8 cellular contexts compared by ENCODE assay signal in genomic region chr3:125766285-125766826, GRCh38.
DNase-seq lines count a peak whose midpoint lies in the region; ATAC-seq and TF ChIP-seq lines count a peak whose summit lies in the region.
"Not testable (repeated sequence)": the region's sequence is repeated elsewhere in the genome, so short reads cannot be mapped to it uniquely, and the experiment has no call there.

No MANE protein-coding gene starts in this region.

- H3K9me3 Mint-ChIP-seq in activated T-cell treated with anti-CD3 and anti-CD28 coated beads, Interleukin-2, amount 50 U/mL, for 72 hours = not testable (repeated sequence)

- H3K27me3 ChIP-seq in MG63; SJCRH30; endocrine pancreas (ENCODE audit: control insufficient read depth, insufficient read depth, low read length): not testable (repeated sequence)
- H3K27me3 ChIP-seq in skeletal muscle satellite cell (ENCODE audit: control insufficient read depth, insufficient read depth, low read length) = peaks cover 17% of the 10 kb centered on the region
- peaks cover 0 to 10% of the 10 kb centered on the region in 2 donors for H3K27me3 ChIP-seq in tibial nerve

- H3K4me1 Mint-ChIP-seq in activated T-cell treated with anti-CD3 and anti-CD28 coated beads, Interleukin-2, amount 50 U/mL, for 72 hours (ENCODE audit: low read depth) = not testable (repeated sequence)

- not testable (repeated sequence) for H3K27ac ChIP-seq in SJCRH30, tibial nerve

- H3K4me3 ChIP-seq in MG63; endocrine pancreas (ENCODE audit: control insufficient read depth, insufficient read depth, low read length): not testable (repeated sequence)
- peak overlapping the region; percentile 40; the same call in 1 of the 2 replicates for H3K4me3 ChIP-seq in SJCRH30
- H3K4me3 ChIP-seq in skeletal muscle satellite cell (ENCODE audit: low read length) = peak overlapping the region; percentile 72
- H3K4me3 ChIP-seq in tibial nerve = peak overlapping the region; percentile 39 to 58 (median 56)

- 0% methylated on average over 6 to 17 of the region's 54 CpGs for WGBS in tibial nerve, 2 donors

- not testable (repeated sequence) for H3K36me3 ChIP-seq in MG63; SJCRH30; endocrine pancreas (ENCODE audit: control insufficient read depth, insufficient read depth, low read length); skeletal muscle satellite cell (ENCODE audit: insufficient read depth, low read length); tibial nerve

- peak; percentile 58 to 60 for ATAC-seq in activated T-cell treated with anti-CD3 and anti-CD28 coated beads, Interleukin-2, amount 50 U/mL, for 72 hours (replicated peaks in 1 of 2)
- peak; percentile 56 for ATAC-seq in left lobe of liver

- TF ChIP-seq POLR2A in tibial nerve (IDR thresholded peaks at IDR 0.05) = not testable (repeated sequence)

- H3K36me3 Mint-ChIP-seq in activated T-cell treated with anti-CD3 and anti-CD28 coated beads, Interleukin-2, amount 50 U/mL, for 72 hours (ENCODE audit: insufficient read depth in 2 of 2) = not testable (repeated sequence)

- H3K4me1 ChIP-seq in SJCRH30; endocrine pancreas (ENCODE audit: control insufficient read depth, insufficient read depth, low read length); skeletal muscle satellite cell (ENCODE audit: control insufficient read depth, insufficient read depth, low read length); tibial nerve: not testable (repeated sequence)

- peak; percentile 85 to 96 (median 88) for TF ChIP-seq CTCF in tibial nerve (IDR thresholded peaks at IDR 0.05)

- not testable (repeated sequence) for H3K9me3 ChIP-seq in MG63; SJCRH30 (replicated peaks); endocrine pancreas (ENCODE audit: control insufficient read depth, low read length); skeletal muscle satellite cell (replicated peaks; ENCODE audit: low read length); tibial nerve

- TF ChIP-seq EP300 in tibial nerve (IDR thresholded peaks at IDR 0.05) = not testable (repeated sequence)

- peaks cover 56% of the 10 kb centered on the region for H3K27me3 Mint-ChIP-seq in activated T-cell treated with anti-CD3 and anti-CD28 coated beads, Interleukin-2, amount 50 U/mL, for 72 hours (ENCODE audit: low read depth)

- peak; percentile 85 for DNase-seq in ELF-1 (ENCODE audit: low read depth, low spot score)
- DNase-seq in MG63 = peak; percentile 56
- peak; percentile 47 to 66 for DNase-seq in SJCRH30
- peak; percentile 70 to 89 for DNase-seq in activated T-cell treated with anti-CD3 and anti-CD28 coated beads, Interleukin-2, amount 50 U/mL, for 72 hours
- DNase-seq in left lobe of liver (ENCODE audit: low spot score) = peak; percentile 67
- not testable (repeated sequence) for DNase-seq in tibial nerve (ENCODE audit: low spot score in 2 of 2)

- H3K4me2 ChIP-seq in skeletal muscle satellite cell (ENCODE audit: low read length) = peak overlapping the region; percentile 91

- H3K27ac Mint-ChIP-seq in activated T-cell treated with anti-CD3 and anti-CD28 coated beads, Interleukin-2, amount 50 U/mL, for 72 hours = not testable (repeated sequence)

- H3K4me3 Mint-ChIP-seq in activated T-cell treated with anti-CD3 and anti-CD28 coated beads, Interleukin-2, amount 50 U/mL, for 72 hours = peak overlapping the region; percentile 74 to 82

- H3K9ac ChIP-seq in endocrine pancreas (ENCODE audit: control insufficient read depth, insufficient read depth, low read length) = peak overlapping the region; percentile 4
- H3K9ac ChIP-seq in skeletal muscle satellite cell (ENCODE audit: low read depth, low read length) = not testable (repeated sequence)
